ENCODE assay signal across 8 cellular contexts in genomic region chr15:56242576-56243116, GRCh38. TPM values are rescaled to one million over a fixed set of nuclear protein-coding genes. Genes with fewer than 3 reads are reported as not detected.
DNase-seq lines count a peak whose midpoint lies in the region; ATAC-seq and TF ChIP-seq lines count a peak whose summit lies in the region.

No MANE protein-coding gene starts in this region.

- H4K20me1 ChIP-seq in BLaER1 = peaks cover 15% of the 10 kb centered on the region; the same call in 1 of the 2 replicates

- H3K9me3 Mint-ChIP-seq in activated naive CD8-positive, alpha-beta T cell treated with anti-CD3 and anti-CD28 coated beads, Interleukin-2, amount 50 U/mL, for 24 hours = no peaks in the 10 kb centered on the region

- ATAC-seq in activated naive CD8-positive, alpha-beta T cell treated with anti-CD3 and anti-CD28 coated beads, Interleukin-2, amount 50 U/mL, for 24 hours = no peak
- no peak for ATAC-seq in GM21390 (IDR thresholded peaks at IDR 0.05; ENCODE audit: unreplicated experiment)

- H3K4me2 ChIP-seq in BLaER1 = peak overlapping the region; percentile 81

- peak overlapping the region; percentile 72 for H3K9ac ChIP-seq in BLaER1

- no peaks in the 10 kb centered on the region for H3K27me3 Mint-ChIP-seq in activated naive CD8-positive, alpha-beta T cell treated with anti-CD3 and anti-CD28 coated beads, Interleukin-2, amount 50 U/mL, for 24 hours

- 0% methylated on average over 11 of the region's 11 CpGs for WGBS in thymus

- H3K27me3 ChIP-seq in BLaER1 = no peaks in the 10 kb centered on the region
- no peaks in the 10 kb centered on the region for H3K27me3 ChIP-seq in kidney epithelial cell (ENCODE audit: control insufficient read depth, insufficient read depth, low read length)
- H3K27me3 ChIP-seq in thymus (ENCODE audit: control insufficient read depth, insufficient read depth) = no peaks in the 10 kb centered on the region

- no peak for TF ChIP-seq CTCF in kidney epithelial cell (IDR thresholded peaks at IDR 0.05; ENCODE audit: insufficient read depth, low read length, poor library complexity, severe bottlenecking)

- H3K4me3 ChIP-seq in BLaER1 (peak overlapping the region; percentile 90), kidney epithelial cell (ENCODE audit: low read depth, low read length) (peak overlapping the region; percentile 88), thymus (ENCODE audit: low read length) (peak overlapping the region; percentile 95)

- peaks cover 50% of the 10 kb centered on the region for H3K4me1 Mint-ChIP-seq in activated naive CD8-positive, alpha-beta T cell treated with anti-CD3 and anti-CD28 coated beads, Interleukin-2, amount 50 U/mL, for 24 hours

- peak overlapping the region; percentile 85 for H3K27ac Mint-ChIP-seq in activated naive CD8-positive, alpha-beta T cell treated with anti-CD3 and anti-CD28 coated beads, Interleukin-2, amount 50 U/mL, for 24 hours

- H3K4me1 ChIP-seq in BLaER1 (peaks cover 23% of the 10 kb centered on the region), thymus (ENCODE audit: control insufficient read depth, insufficient read depth, low read length) (peaks cover 16% of the 10 kb centered on the region)

- peak overlapping the region; percentile 95 for H3K4me3 Mint-ChIP-seq in activated naive CD8-positive, alpha-beta T cell treated with anti-CD3 and anti-CD28 coated beads, Interleukin-2, amount 50 U/mL, for 24 hours

- H3K9me3 ChIP-seq in BLaER1 (peaks cover 17% of the 10 kb centered on the region), thymus (ENCODE audit: control insufficient read depth) (no peaks in the 10 kb centered on the region)

- H3K36me3 ChIP-seq in BLaER1 (peaks cover 18% of the 10 kb centered on the region), kidney epithelial cell (ENCODE audit: control insufficient read depth, insufficient read depth, low read length) (no peaks in the 10 kb centered on the region), thymus (ENCODE audit: control insufficient read depth, insufficient read depth) (no peaks in the 10 kb centered on the region)

- peaks cover 18% of the 10 kb centered on the region for H3K36me3 Mint-ChIP-seq in activated naive CD8-positive, alpha-beta T cell treated with anti-CD3 and anti-CD28 coated beads, Interleukin-2, amount 50 U/mL, for 24 hours (ENCODE audit: low read depth)

- H3K27ac ChIP-seq in BLaER1 = 0 out of 2 replicates have a peak overlapping the region, but pooled peaks have one; percentile 27
- H3K27ac ChIP-seq in thymus (ENCODE audit: low read depth) = peak overlapping the region; percentile 94

- DNase-seq in HT-29 (ENCODE audit: low spot score) = peak; percentile 33
- no peak for DNase-seq in activated naive CD8-positive, alpha-beta T cell treated with anti-CD3 and anti-CD28 coated beads, Interleukin-2, amount 50 U/mL, for 24 hours
- no peak for DNase-seq in kidney epithelial cell (ENCODE audit: low read depth)
- DNase-seq in NCI-H748 treated with DMSO at 0.1 percent for 48 hours (lab: John Stamatoyannopoulos, UW) = no peak
- no peak for DNase-seq in activated gamma-delta T cell treated with Interleukin-2 at 50 U/mL for 16 hours

RNA-seq across cellular contexts. Expression of gene RFX7, which starts 1.0 kb away (rescaled TPM):
- 3.2 and 3.5 TPM in 2 replicates for total RNA-seq in HT-29 (2014; rRNA removed; shearing (Covaris generic))
- 11.4 and 13.0 TPM in 2 replicates for total RNA-seq in kidney epithelial cell
- polyA plus RNA-seq in thymus = 5.9 TPM
